Comparison of ENCODE assay signal across 15 cellular contexts in the genomic region with DNA sequence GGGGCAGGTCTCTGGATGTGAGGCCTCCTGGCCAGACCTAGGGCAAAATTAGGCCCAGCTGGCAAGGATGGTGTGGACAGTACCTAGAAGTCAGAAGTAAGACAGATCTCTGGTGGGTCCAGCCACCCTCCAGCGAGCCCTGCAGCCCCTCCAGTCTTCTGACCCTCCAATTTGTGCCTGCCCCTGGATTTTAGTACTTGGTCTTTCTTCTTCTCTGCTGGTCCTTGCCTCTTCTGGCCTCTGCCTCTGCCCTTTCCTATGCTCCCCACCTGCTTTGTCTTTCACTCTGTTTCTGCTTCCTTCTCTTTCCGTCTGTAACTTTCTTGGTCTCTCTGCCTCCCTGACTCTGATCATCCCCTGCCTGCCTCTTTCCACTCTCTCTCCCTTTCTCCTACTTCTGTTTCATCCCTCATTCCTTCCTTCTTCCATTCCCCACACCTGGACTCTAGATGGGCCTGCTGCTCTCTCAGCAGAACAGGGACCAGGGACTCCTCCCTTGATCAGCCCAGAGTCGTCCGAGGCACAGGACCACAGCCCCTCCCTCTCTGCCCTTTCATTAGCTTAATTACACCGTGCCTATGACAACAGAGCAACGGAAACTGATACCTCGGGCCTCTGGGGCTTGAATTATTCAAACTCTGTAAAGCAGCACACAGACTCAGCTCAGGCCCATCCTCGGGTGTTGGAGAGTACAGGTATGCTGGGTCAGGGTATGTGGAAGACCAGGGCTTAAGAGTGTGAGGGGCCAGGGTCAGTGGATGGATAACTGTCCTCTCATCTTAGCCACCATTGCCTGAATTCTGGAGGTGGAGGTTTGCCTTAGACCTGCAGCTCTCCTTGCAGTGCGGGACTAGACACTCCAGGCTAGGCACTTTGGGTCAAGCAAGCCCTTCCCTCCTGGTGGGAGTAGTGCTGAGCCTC. TPM values are rescaled to one million over a fixed set of nuclear protein-coding genes. Genes with fewer than 3 reads are reported as not detected.
DNase-seq lines count a peak whose midpoint lies in the region; ATAC-seq, FAIRE-seq and TF ChIP-seq lines count a peak whose summit lies in the region.
"Had no signal": no experiment of that assay in that cellular context is flagged by ENCODE, and none has a peak within 500 bp of the region (broad histone marks: within the 10 kb centered on the region; RNA-seq: fewer than 3 reads in every experiment).

A gene with protein sequence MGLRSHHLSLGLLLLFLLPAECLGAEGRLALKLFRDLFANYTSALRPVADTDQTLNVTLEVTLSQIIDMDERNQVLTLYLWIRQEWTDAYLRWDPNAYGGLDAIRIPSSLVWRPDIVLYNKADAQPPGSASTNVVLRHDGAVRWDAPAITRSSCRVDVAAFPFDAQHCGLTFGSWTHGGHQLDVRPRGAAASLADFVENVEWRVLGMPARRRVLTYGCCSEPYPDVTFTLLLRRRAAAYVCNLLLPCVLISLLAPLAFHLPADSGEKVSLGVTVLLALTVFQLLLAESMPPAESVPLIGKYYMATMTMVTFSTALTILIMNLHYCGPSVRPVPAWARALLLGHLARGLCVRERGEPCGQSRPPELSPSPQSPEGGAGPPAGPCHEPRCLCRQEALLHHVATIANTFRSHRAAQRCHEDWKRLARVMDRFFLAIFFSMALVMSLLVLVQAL (minus strand): TSS at position 51 of the 921 bp plus-strand sequence. CDS start 72 bp downstream, outside the sequence.

- DNase-seq in Right ventricle myocardium superior = no peak
- DNase-seq in right cardiac atrium = no peak
- peak in 1 of 4 experiments; percentile 5 for DNase-seq in K562 (ENCODE audit: extremely low read depth in 1 of 4, low spot score in 3 of 4)
- no peak for DNase-seq in osteocyte (ENCODE audit: extremely low spot score, unreplicated experiment)
- DNase-seq in tibial nerve (ENCODE audit: low spot score in 2 of 2) = no peak
- no peak for DNase-seq in ovary
- DNase-seq: activated CD4-positive, CD25-positive, alpha-beta regulatory T cell treated with anti-CD3 and anti-CD28 coated beads, Interleukin-2, amount 50 U/mL, for 72 hours; lower lobe of right lung; nucleus accumbens; stimulated activated CD4-positive, alpha-beta T cell treated with anti-CD3 and anti-CD28 coated beads, Interleukin-12 subunit alpha, Interleukin-12 subunit beta, amount 100 ng/mL, for 4 hours; tibial artery had no signal

- H3K36me3 Mint-ChIP-seq in IgD-negative memory B cell = peaks cover 9% of the 10 kb centered on the region
- H3K36me3 Mint-ChIP-seq in osteocyte (ENCODE audit: unreplicated experiment) = peaks cover 43% of the 10 kb centered on the region

- H4K20me1 ChIP-seq in K562 (replicated peaks; ENCODE audit: control insufficient read depth, insufficient read depth, low read length) = no peaks in the 10 kb centered on the region; the same call in 1 of the 2 replicates

- peaks cover 3% of the 10 kb centered on the region for H3K9me1 ChIP-seq in K562 (ENCODE audit: control insufficient read depth, insufficient read depth, low read length)

- H3K27me3 ChIP-seq in right cardiac atrium (ENCODE audit: control insufficient read depth, insufficient read depth) (no peaks in the 10 kb centered on the region), K562 (ENCODE audit: control insufficient read depth in 2 of 2, insufficient read depth in 2 of 2, low read length in 2 of 2) (no peaks in the 10 kb centered on the region), tibial nerve (no peaks in the 10 kb centered on the region), ovary (no peaks in the 10 kb centered on the region), gastroesophageal sphincter (no peaks in the 10 kb centered on the region)
- H3K27me3 ChIP-seq: hepatocyte, tibial artery had no signal

- peak within 1 kb of the TSS in 2 of 3 donors; percentile 74 to 88 for H3K27ac Mint-ChIP-seq in IgD-negative memory B cell
- H3K27ac Mint-ChIP-seq in osteocyte (ENCODE audit: unreplicated experiment) = peak within 1 kb of the TSS; percentile 14

- TF ChIP-seq RAD21 in K562 (CRISPR knock-in tag; conservative IDR thresholded peaks at IDR 0.05 in 1 of 2, IDR thresholded peaks at IDR 0.05 in 1 of 2) = no peak

- no peak within 1 kb of the TSS for H3K9ac ChIP-seq in K562 (ENCODE audit: insufficient read depth in 1 of 2, low read depth in 2 of 2, low read length in 2 of 2)

- H3K27me3 Mint-ChIP-seq in IgD-negative memory B cell (no peaks in the 10 kb centered on the region), osteocyte (ENCODE audit: unreplicated experiment) (no peaks in the 10 kb centered on the region)

- in situ Hi-C loops in K562 (cut with MboI) = no loop called here

- peaks cover 0 to 2% (median 0%) of the 10 kb centered on the region in 3 donors for H3K4me1 Mint-ChIP-seq in IgD-negative memory B cell
- H3K4me1 Mint-ChIP-seq in osteocyte (ENCODE audit: unreplicated experiment) = no peaks in the 10 kb centered on the region

- no TSS peak for BruUV-seq in K562 (replicated peaks; lab: Mats Ljungman, UMichigan)

- TF ChIP-seq EP300 in K562 (IDR thresholded peaks at IDR 0.05; ENCODE audit: low read length) = no peak
- no peak for TF ChIP-seq EP300 in tibial nerve (IDR thresholded peaks at IDR 0.05)
- TF ChIP-seq EP300 in ovary (IDR thresholded peaks at IDR 0.05) = no peak
- TF ChIP-seq EP300 in gastroesophageal sphincter (IDR thresholded peaks at IDR 0.05) = no peak

- H3K4me3 ChIP-seq in right cardiac atrium (ENCODE audit: low read length) (no peak within 1 kb of the TSS), K562 (no peak within 1 kb of the TSS), tibial nerve (no peak within 1 kb of the TSS), ovary (no peak within 1 kb of the TSS), gastroesophageal sphincter (no peak within 1 kb of the TSS)
- H3K4me3 ChIP-seq: hepatocyte, lower lobe of right lung, tibial artery had no signal

- peak; percentile 14 for ATAC-seq in Right ventricle myocardium superior (ENCODE audit: poor library complexity)
- ATAC-seq in right cardiac atrium = no peak
- no peak for ATAC-seq in K562
- ATAC-seq in gastroesophageal sphincter = no peak
- ATAC-seq: lower lobe of right lung had no signal

- no peak within 1 kb of the TSS for H2AFZ ChIP-seq in K562 (ENCODE audit: low read depth, low read length)
- H2AFZ ChIP-seq: hepatocyte had no signal

- H3K27ac ChIP-seq in right cardiac atrium (ENCODE audit: low read length) = no peak within 1 kb of the TSS
- no peak within 1 kb of the TSS for H3K27ac ChIP-seq in K562 (ENCODE audit: extremely low read depth, low read depth, low read length)
- H3K27ac ChIP-seq in tibial nerve = no peak within 1 kb of the TSS
- no peak within 1 kb of the TSS for H3K27ac ChIP-seq in ovary
- no peak within 1 kb of the TSS for H3K27ac ChIP-seq in gastroesophageal sphincter
- H3K27ac ChIP-seq: lower lobe of right lung, tibial artery had no signal

- H3K9me3 Mint-ChIP-seq in IgD-negative memory B cell = no peaks in the 10 kb centered on the region
- H3K9me3 Mint-ChIP-seq in osteocyte (ENCODE audit: unreplicated experiment) = no peaks in the 10 kb centered on the region
- H3K9me3 Mint-ChIP-seq: activated T-helper 2 cell treated with anti-CD3 and anti-CD28 coated beads, Interferon-gamma antibody, Interleukin-2, Interleukin-4, amounts not matched to agents 10 μg/mL and 5 μg/mL and 100 μg/mL, durations not matched to agents 14 hours and 24 hours and 36 hours had no signal

- no peak for TF ChIP-seq CTCF in K562 (IDR thresholded peaks at IDR 0.05 in 2 of 3, conservative IDR thresholded peaks at IDR 0.05 in 1 of 3; ENCODE audit: insufficient read depth in 2 of 3, low read depth in 1 of 3, low read length in 3 of 3)
- no peak for TF ChIP-seq CTCF in osteocyte (IDR thresholded peaks at IDR 0.05)
- no peak for TF ChIP-seq CTCF in tibial nerve (IDR thresholded peaks at IDR 0.05)
- no peak for TF ChIP-seq CTCF in ovary (IDR thresholded peaks at IDR 0.05)
- TF ChIP-seq CTCF in gastroesophageal sphincter (IDR thresholded peaks at IDR 0.05) = no peak

- no peaks in the 10 kb centered on the region for H3K9me3 ChIP-seq in right cardiac atrium (ENCODE audit: control insufficient read depth, low read length)
- no peaks in the 10 kb centered on the region for H3K9me3 ChIP-seq in K562 (replicated peaks; ENCODE audit: control insufficient read depth, insufficient read depth, low read depth, low read length)
- no peaks in the 10 kb centered on the region for H3K9me3 ChIP-seq in tibial nerve
- no peaks in the 10 kb centered on the region for H3K9me3 ChIP-seq in ovary
- H3K9me3 ChIP-seq in gastroesophageal sphincter = peaks cover 0 to 4% (median 0%) of the 10 kb centered on the region in 3 donors
- H3K9me3 ChIP-seq: lower lobe of right lung, tibial artery had no signal

- intact Hi-C loops in Right ventricle myocardium superior (cut with DNase I) (no loop called here), right cardiac atrium (cut with DNase I) (no loop called here), K562 (cut with micrococcal nuclease) (no loop called here), ovary (cut with DNase I) (no loop called here)

- TF ChIP-seq POLR2A in K562 (conservative IDR thresholded peaks at IDR 0.05) = peak; percentile 49; the same call in 1 of the 2 replicates
- TF ChIP-seq POLR2A in tibial nerve (IDR thresholded peaks at IDR 0.05) = no peak
- no peak for TF ChIP-seq POLR2A in ovary (IDR thresholded peaks at IDR 0.05)
- TF ChIP-seq POLR2A in gastroesophageal sphincter (IDR thresholded peaks at IDR 0.05) = no peak

- H3K36me3 ChIP-seq in K562 (ENCODE audit: control insufficient read depth, insufficient read depth, low read length) (peaks cover 66% of the 10 kb centered on the region), tibial nerve (peaks cover 0 to 100% (median 15%) of the 10 kb centered on the region in 3 donors), ovary (no peaks in the 10 kb centered on the region), gastroesophageal sphincter (peaks cover 4 to 99% of the 10 kb centered on the region in 2 donors)

- POLR2A ChIA-PET in K562 (lab: Yijun Ruan, JAX) = interaction anchor here (0.6 to 1.0 kb wide), 2 partner anchors 12 to 13 kb away, joined by 3 to 5 read pairs; no protein-coding TSS in a partner anchor

- no peak within 1 kb of the TSS for H3K4me2 ChIP-seq in K562 (ENCODE audit: insufficient read depth, low read length)
- H3K4me2 ChIP-seq: hepatocyte had no signal

- H3K4me3 Mint-ChIP-seq in IgD-negative memory B cell (peak within 1 kb of the TSS in 1 of 4 donors; percentile 19), osteocyte (ENCODE audit: unreplicated experiment) (no peak within 1 kb of the TSS)

- CTCF ChIA-PET in K562 (lab: Yijun Ruan, JAX; ENCODE audit: low intra/inter-chr PET ratio) = no interaction called here

- WGBS in right cardiac atrium = 79% methylated on average over 9 of the region's 9 CpGs
- 81% methylated on average over 8 of the region's 9 CpGs for WGBS in K562 (ENCODE audit: insufficient coverage, low coverage, missing lambda C conversion rate)
- 58 to 62% methylated on average over 9 of the region's 9 CpGs for WGBS in tibial nerve, 2 donors
- WGBS in ovary, 3 donors = 69 to 72% (median 72%) methylated on average over 9 of the region's 9 CpGs
- 70 to 72% methylated on average over 5 of the region's 9 CpGs for WGBS in gastroesophageal sphincter (ENCODE audit: low coverage in 1 of 2), 2 donors

- no peaks in the 10 kb centered on the region for H3K79me2 ChIP-seq in K562 (ENCODE audit: control insufficient read depth, insufficient read depth, low read length)
- H3K79me2 ChIP-seq: hepatocyte had no signal

- H3K4me1 ChIP-seq in right cardiac atrium (ENCODE audit: control insufficient read depth, insufficient read depth, low read length) (peaks cover 3% of the 10 kb centered on the region), K562 (replicated peaks in 1 of 2; ENCODE audit: control insufficient read depth in 2 of 2, insufficient read depth in 2 of 2, low read length in 2 of 2) (peaks cover 0 to 8% of the 10 kb centered on the region in 2 experiments; a peak in 1 of 5 replicates), tibial nerve (no peaks in the 10 kb centered on the region), ovary (ENCODE audit: insufficient read depth) (no peaks in the 10 kb centered on the region), gastroesophageal sphincter (no peaks in the 10 kb centered on the region)
- H3K4me1 ChIP-seq: lower lobe of right lung, tibial artery had no signal

- no peak for FAIRE-seq in K562 (lab: Jason Lieb, UNC)

RNA-seq across cellular contexts. Expression of the gene that starts here (rescaled TPM):
- total RNA-seq in Right ventricle myocardium superior = 1.6 TPM
- total RNA-seq in right cardiac atrium = under 1 TPM; 0.42 to 0.97 (median 0.52) TPM
- 0.38 TPM for polyA plus RNA-seq in right cardiac atrium
- polyA plus RNA-seq in IgD-negative memory B cell = 0.21 TPM
- total RNA-seq in K562 (2011; cell fraction: chromatin; rRNA removed; ENCODE audit: low replicate concordance) = 4.6 and 11.8 TPM in 2 replicates
- 5.3 and 6.8 TPM in 2 replicates for total RNA-seq in K562 (2011; cell fraction: nucleolus; rRNA removed)
- total RNA-seq in K562 (2011; cell fraction: nucleoplasm; rRNA removed) = 6.5 and 9.2 TPM in 2 replicates
- total RNA-seq in K562 (2014; rRNA removed) = 0.82 and 0.90 TPM in 2 replicates
- total RNA-seq in K562 (2014; rRNA removed; fragmentation: Illumina TruSeq; extraction: Trizol) = 0.65 and 0.67 TPM in 2 replicates
- 1.8 and 1.9 TPM in 2 replicates for total RNA-seq in K562 (2015; rRNA removed; fragmentation: Illumina TruSeq; extraction: Trizol)
- total RNA-seq in K562 (2021) = 1.4 and 1.5 TPM in 2 replicates
- polyA plus RNA-seq in K562 (2011; rRNA removed) = 0.81 and 1.3 TPM in 2 replicates
- polyA plus RNA-seq in K562 (2011; cell fraction: cytosol; rRNA removed) = 1.1 TPM in 2 replicates
- polyA plus RNA-seq in K562 (2011; cell fraction: nucleus; rRNA removed) = 4.6 and 8.1 TPM in 2 replicates
- 0.70 and 1.3 TPM in 2 replicates for polyA plus RNA-seq in K562 (2012)
- polyA plus RNA-seq in K562 (2014; fragmentation: Illumina TruSeq; extraction: Trizol) = 0.67 and 0.79 TPM in 2 replicates
- polyA plus RNA-seq in K562 (2014; fragmentation: Nextera tagmentation; extraction: Ambion mirVana) = under 1 TPM; 0.35 to 0.42 TPM
- polyA plus RNA-seq in K562 (2014; rRNA removed) = 1.7 and 2.3 TPM in 2 replicates
- polyA minus RNA-seq in K562 (2011; rRNA and poly(A)+ RNA removed) = 0.63 and 0.90 TPM in 2 replicates
- not detected in 2 replicates for polyA minus RNA-seq in K562 (2011; cell fraction: cytosol; rRNA and poly(A)+ RNA removed)
- 2.2 and 3.6 TPM in 2 replicates for polyA minus RNA-seq in K562 (2011; cell fraction: nucleus; rRNA and poly(A)+ RNA removed)
- 0.94 and 1.1 TPM in 2 replicates for total RNA-seq in osteocyte
- 1 to 10 TPM in 1 of 4 donors, under 1 TPM in 3; 0.42 to 2.1 (median 0.83) TPM for total RNA-seq in tibial nerve
- total RNA-seq in ovary = 1 to 10 TPM in 4 of 7 donors, under 1 TPM in 3; 0.34 to 3.9 (median 1.1) TPM
- polyA plus RNA-seq in ovary = under 1 TPM; 0.54 to 0.72 TPM
- under 1 TPM in 3 of 4 donors, not detected in 1; 0.19 to 0.78 (median 0.67) TPM for total RNA-seq in gastroesophageal sphincter
- total RNA-seq: hepatocyte had no signal
